In genomic region chr2:95158891-95159619, GRCh38 we compare ENCODE assay signal across 8 cellular contexts. TPM values are rescaled to one million over a fixed set of nuclear protein-coding genes. Genes with fewer than 3 reads are reported as not detected.
A peak's percentile ranks its signal among the peaks of the same experiment; 100 is the strongest.
DNase-seq lines count a peak whose midpoint lies in the region; ATAC-seq lines count a peak whose summit lies in the region.

No MANE protein-coding gene starts in this region.

- H3K9me3 Mint-ChIP-seq in T-helper 2 cell treated with Interferon-gamma antibody and Interleukin-4, amounts not matched to agents 5 μg/mL and 100 μg/mL, for 36 hours: peaks cover 18% of the 10 kb centered on the region

- H3K27ac Mint-ChIP-seq in T-helper 2 cell treated with Interferon-gamma antibody and Interleukin-4, amounts not matched to agents 5 μg/mL and 100 μg/mL, for 36 hours: peak overlapping the region; percentile 43

- peaks cover 21% of the 10 kb centered on the region for H3K36me3 Mint-ChIP-seq in T-helper 2 cell treated with Interferon-gamma antibody and Interleukin-4, amounts not matched to agents 5 μg/mL and 100 μg/mL, for 36 hours (ENCODE audit: low read depth)

- ATAC-seq in GM19467 (IDR thresholded peaks at IDR 0.05; ENCODE audit: unreplicated experiment) (peak; percentile 39), HG03520 (IDR thresholded peaks at IDR 0.05; ENCODE audit: unreplicated experiment) (peak; percentile 37), left lobe of liver (peak; percentile 67)

- peak overlapping the region; percentile 79 for H3K4me3 Mint-ChIP-seq in T-helper 2 cell treated with Interferon-gamma antibody and Interleukin-4, amounts not matched to agents 5 μg/mL and 100 μg/mL, for 36 hours

- DNase-seq in EL: peak; percentile 44
- DNase-seq in T-helper 2 cell treated with Interferon-gamma antibody and Interleukin-4, amounts not matched to agents 5 μg/mL and 100 μg/mL, for 36 hours (ENCODE audit: low spot score): no peak
- DNase-seq in dermis blood vessel endothelial cell: peak; percentile 47
- peak; percentile 64 for DNase-seq in left lobe of liver (ENCODE audit: low spot score)
- DNase-seq in stimulated activated CD8-positive, alpha-beta memory T cell treated with anti-CD3 and anti-CD28 coated beads, Interleukin-2, amount 100 ng/mL, for 48 hours (ENCODE audit: low read depth in 2 of 2): peak; percentile 7 to 20
- DNase-seq in MV-4-11 (lab: John Stamatoyannopoulos, UW): no peak

- H3K27me3 Mint-ChIP-seq in T-helper 2 cell treated with Interferon-gamma antibody and Interleukin-4, amounts not matched to agents 5 μg/mL and 100 μg/mL, for 36 hours (ENCODE audit: low read depth): no peaks in the 10 kb centered on the region

- peaks cover 8% of the 10 kb centered on the region for H3K4me1 Mint-ChIP-seq in T-helper 2 cell treated with Interferon-gamma antibody and Interleukin-4, amounts not matched to agents 5 μg/mL and 100 μg/mL, for 36 hours (ENCODE audit: low read depth)

RNA-seq across cellular contexts. Expression of gene ZNF514, which starts 0.6 kb away (rescaled TPM):
- total RNA-seq in dermis blood vessel endothelial cell: 8.7 and 14.0 TPM in 2 replicates
- 6.6 TPM for total RNA-seq in left lobe of liver

RNA-seq across cellular contexts. Expression of gene ZNF2, which starts 6.6 kb away (rescaled TPM):
- total RNA-seq in dermis blood vessel endothelial cell: 8.8 and 12.4 TPM in 2 replicates
- 1.7 TPM for total RNA-seq in left lobe of liver

RNA-seq across cellular contexts. Expression of gene MRPS5, which starts 37.4 kb away (rescaled TPM):
- total RNA-seq in dermis blood vessel endothelial cell: 56.3 and 62.7 TPM in 2 replicates
- total RNA-seq in left lobe of liver: 34.7 TPM

RNA-seq across cellular contexts. Expression of gene ZNF892, which starts 48.3 kb away (rescaled TPM):
- 7.7 and 8.7 TPM in 2 replicates for total RNA-seq in dermis blood vessel endothelial cell
- 1.3 TPM for total RNA-seq in left lobe of liver

Comparison
In these comparisons a context has a peak if more than half of its experiments do, and no peak if none do; other contexts are left out.
1. DNase-seq: peak in EL (single experiment), dermis blood vessel endothelial cell (single experiment), left lobe of liver (single experiment) and stimulated activated CD8-positive, alpha-beta memory T cell treated with anti-CD3 and anti-CD28 coated beads, Interleukin-2, amount 100 ng/mL, for 48 hours (2 of 2); none in T-helper 2 cell treated with Interferon-gamma antibody and Interleukin-4, amounts not matched to agents 5 μg/mL and 100 μg/mL, for 36 hours (single experiment) and MV-4-11 (single experiment).
2. Peak in every context shown above with its lines, with median percentiles within 50 percentile points of each other: ATAC-seq.